8 cellular contexts compared by ENCODE assay signal in genomic region chr12:107912421-107913004, GRCh38.
A peak's percentile ranks its signal among the peaks of the same experiment; 100 is the strongest.
DNase-seq lines count a peak whose midpoint lies in the region; ATAC-seq and TF ChIP-seq lines count a peak whose summit lies in the region.

No MANE protein-coding gene starts in this region.

- 8 to 16% methylated on average over 6 to 22 of the region's 22 CpGs for WGBS in endodermal cell (ENCODE audit: insufficient coverage in 1 of 2, insufficient read length in 1 of 2), 2 experiments

- H3K36me3 Mint-ChIP-seq in endodermal cell (ENCODE audit: low read depth) (no peaks in the 10 kb centered on the region), natural killer cell (no peaks in the 10 kb centered on the region)

- H3K36me3 ChIP-seq in endodermal cell (ENCODE audit: control insufficient read depth, insufficient read depth, low read length) (no peaks in the 10 kb centered on the region), thoracic aorta (no peaks in the 10 kb centered on the region)

- H3K9ac ChIP-seq in endodermal cell (ENCODE audit: extremely low read depth, low read length, poor library complexity, severe bottlenecking), result no peak overlapping the region

- H3K4me3 Mint-ChIP-seq in endodermal cell (peak overlapping the region; percentile 68), natural killer cell (peak overlapping the region; percentile 37)

- intact Hi-C loops in natural killer cell (cut with micrococcal nuclease), result loop anchor here (1.0 kb wide), 1 partner anchor 44 kb away; no protein-coding TSS in a partner anchor

- H3K27me3 ChIP-seq in endodermal cell (ENCODE audit: control insufficient read depth, insufficient read depth, low read length, poor library complexity, severe bottlenecking) (peaks cover 53% of the 10 kb centered on the region), thoracic aorta (replicated peaks; ENCODE audit: insufficient read depth) (no peaks in the 10 kb centered on the region)

- H3K27ac ChIP-seq in endodermal cell (ENCODE audit: low read depth, low read length) (no peak overlapping the region), thoracic aorta (no peak overlapping the region)

- ATAC-seq in GM21447 (IDR thresholded peaks at IDR 0.05; ENCODE audit: unreplicated experiment), result peak; percentile 86
- peak; percentile 55 to 82 (median 65) for ATAC-seq in natural killer cell
- ATAC-seq in thoracic aorta (ENCODE audit: insufficient number of reproducible peaks, low FRiP score, low read depth), result no peak

- no peaks in the 10 kb centered on the region for H3K4me1 ChIP-seq in endodermal cell (ENCODE audit: control insufficient read depth, insufficient read depth, low read length)
- H3K4me1 ChIP-seq in thoracic aorta (ENCODE audit: control insufficient read depth in 1 of 2, low read depth in 2 of 2), result no peaks in the 10 kb centered on the region

- H3K9me3 Mint-ChIP-seq in endodermal cell, result no peaks in the 10 kb centered on the region
- no peaks in the 10 kb centered on the region for H3K9me3 Mint-ChIP-seq in natural killer cell

- TF ChIP-seq CTCF in endodermal cell (conservative IDR thresholded peaks at IDR 0.05) (peak; percentile 94), natural killer cell (IDR thresholded peaks at IDR 0.05) (peak; percentile 57), thoracic aorta (IDR thresholded peaks at IDR 0.05) (peak; percentile 14)

- H3K4me1 Mint-ChIP-seq in endodermal cell (peaks cover 2% of the 10 kb centered on the region), natural killer cell (peaks cover 0 to 7% of the 10 kb centered on the region in 2 donors)

- H3K27me3 Mint-ChIP-seq in endodermal cell (ENCODE audit: insufficient read depth), result peaks cover 60% of the 10 kb centered on the region
- peaks cover 27 to 44% of the 10 kb centered on the region in 2 donors for H3K27me3 Mint-ChIP-seq in natural killer cell (ENCODE audit: low read depth in 2 of 2)

- DNase-seq in CMK (ENCODE audit: low read depth) (peak; percentile 35), MV-4-11 (lab: John Stamatoyannopoulos, UW) (peak; percentile 43), endodermal cell (peak; percentile 98), natural killer cell (peak; percentile 43), thoracic aorta (ENCODE audit: low spot score) (no peak), AML-193 (lab: John Stamatoyannopoulos, UW) (no peak)
- peak; percentile 84 for DNase-seq in activated CD8-positive, alpha-beta memory T cell treated with anti-CD3 and anti-CD28 coated beads for 24 hours

- H3K9me3 ChIP-seq in endodermal cell (ENCODE audit: control insufficient read depth, low read length), result no peaks in the 10 kb centered on the region
- no peaks in the 10 kb centered on the region for H3K9me3 ChIP-seq in thoracic aorta

- H3K27ac Mint-ChIP-seq in endodermal cell, result no peak overlapping the region
- H3K27ac Mint-ChIP-seq in natural killer cell, result no peak overlapping the region

- peak overlapping the region; percentile 83 for H3K4me3 ChIP-seq in endodermal cell (ENCODE audit: low read length)
- H3K4me3 ChIP-seq in thoracic aorta, result no peak overlapping the region

Comparison
In these comparisons a context has a peak if more than half of its experiments do, and no peak if none do; other contexts are left out.
1. DNase-seq: peak in CMK (single experiment), MV-4-11 (single experiment), activated CD8-positive, alpha-beta memory T cell treated with anti-CD3 and anti-CD28 coated beads for 24 hours (single experiment), endodermal cell (single experiment) and natural killer cell (single experiment); none in thoracic aorta (single experiment) and AML-193 (0 of 2).
2. CTCF ChIP-seq: peak in every context shown above with its lines; median percentile 94 in endodermal cell; 57 in natural killer cell; 14 in thoracic aorta.